24 cellular contexts compared by ENCODE assay signal in the genomic region with DNA sequence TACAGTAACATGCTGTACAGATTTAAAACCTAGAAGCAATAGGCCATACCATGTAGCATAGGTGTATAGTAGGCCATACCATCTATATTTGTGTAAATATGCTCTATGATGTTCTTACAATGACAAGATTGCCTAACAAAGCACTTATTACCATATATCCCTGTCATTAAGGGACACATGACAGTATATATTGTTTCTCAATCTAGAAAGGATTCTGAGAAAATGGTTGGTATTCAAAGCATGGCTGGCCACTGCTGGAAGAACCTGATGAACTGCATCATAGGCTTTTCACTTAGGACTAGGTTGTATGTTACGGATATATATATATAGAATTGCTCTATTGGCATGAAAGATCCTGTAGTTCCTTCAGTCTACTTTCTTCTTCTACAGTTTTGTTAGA.
"Had no signal": no experiment of that assay in that cellular context is flagged by ENCODE, and none has a peak within 500 bp of the region (broad histone marks: within the 10 kb centered on the region; RNA-seq: fewer than 3 reads in every experiment).

No MANE protein-coding gene starts in this region.

- H3K4me1 ChIP-seq: uterus had no signal

- H2AFZ ChIP-seq: neural progenitor cell, parathyroid adenoma had no signal

- H3K36me3 ChIP-seq: neural progenitor cell, ovary, right lobe of liver, sigmoid colon, stomach, thoracic aorta, thyroid gland, tibial nerve, upper lobe of right lung, uterus had no signal

- H3K4me2 ChIP-seq: neural progenitor cell had no signal

- H3K27ac ChIP-seq: neural progenitor cell, ovary, parathyroid adenoma, psoas muscle, right lobe of liver, sigmoid colon, stomach, thoracic aorta, thyroid gland, tibial nerve, upper lobe of right lung, uterus had no signal

- H3K9ac ChIP-seq: neural progenitor cell, parathyroid adenoma had no signal

- H3K4me3 ChIP-seq: neural progenitor cell, ovary, psoas muscle, right lobe of liver, sigmoid colon, stomach, thoracic aorta, thyroid gland, tibial nerve, upper lobe of right lung, uterus had no signal

- DNase-seq: natural killer cell; occipital lobe; ovary; posterior cingulate gyrus; psoas muscle; right cardiac atrium; right lobe of liver; sigmoid colon; small intestine; stimulated activated CD4-positive, alpha-beta T cell treated with anti-CD3 and anti-CD28 coated beads, Interleukin-15, amount 100 ng/mL, for 24 hours; stimulated activated CD4-positive, alpha-beta T cell treated with anti-CD3 and anti-CD28 coated beads, Interleukin-2, amount 100 ng/mL, for 24 hours; stimulated activated CD4-positive, alpha-beta T cell treated with anti-CD3 and anti-CD28 coated beads, Interleukin-2, amount 100 ng/mL, for 48 hours; stimulated activated CD4-positive, alpha-beta T cell treated with anti-CD3 and anti-CD28 coated beads, Interleukin-4, amount 100 ng/mL, for 24 hours; stimulated activated naive B cell treated with anti-CD40 and anti-IgM and Interleukin-4, amounts not matched to agents 10 μg/mL and 1 μg/mL and 100 μg/mL, for 72 hours; stimulated activated naive CD4-positive, alpha-beta T cell treated with Interleukin-2 at 50 U/mL for 16 hours; stomach; thyroid gland; upper lobe of right lung; uterus had no signal

- H3K27me3 ChIP-seq: neural progenitor cell, ovary, right lobe of liver, sigmoid colon, stomach, thyroid gland, tibial nerve, upper lobe of right lung, uterus had no signal

- FAIRE-seq: small intestine had no signal

- H3K9me3 ChIP-seq: ovary, sigmoid colon, thyroid gland, upper lobe of right lung, uterus had no signal

- H3K79me2 ChIP-seq: parathyroid adenoma had no signal

- ATAC-seq: natural killer cell; psoas muscle; right cardiac atrium; right lobe of liver; stimulated activated effector memory CD8-positive, alpha-beta T cell treated with anti-CD3 and anti-CD28 coated beads, Interleukin-12 subunit alpha, Interleukin-12 subunit beta, amount 100 ng/mL, for 72 hours; stimulated activated naive B cell treated with anti-CD40 and anti-IgM and Interleukin-4, amounts not matched to agents 10 μg/mL and 1 μg/mL and 100 μg/mL, for 72 hours; upper lobe of right lung had no signal
